ENCODE assay signal across 1 cellular context in the genomic region with DNA sequence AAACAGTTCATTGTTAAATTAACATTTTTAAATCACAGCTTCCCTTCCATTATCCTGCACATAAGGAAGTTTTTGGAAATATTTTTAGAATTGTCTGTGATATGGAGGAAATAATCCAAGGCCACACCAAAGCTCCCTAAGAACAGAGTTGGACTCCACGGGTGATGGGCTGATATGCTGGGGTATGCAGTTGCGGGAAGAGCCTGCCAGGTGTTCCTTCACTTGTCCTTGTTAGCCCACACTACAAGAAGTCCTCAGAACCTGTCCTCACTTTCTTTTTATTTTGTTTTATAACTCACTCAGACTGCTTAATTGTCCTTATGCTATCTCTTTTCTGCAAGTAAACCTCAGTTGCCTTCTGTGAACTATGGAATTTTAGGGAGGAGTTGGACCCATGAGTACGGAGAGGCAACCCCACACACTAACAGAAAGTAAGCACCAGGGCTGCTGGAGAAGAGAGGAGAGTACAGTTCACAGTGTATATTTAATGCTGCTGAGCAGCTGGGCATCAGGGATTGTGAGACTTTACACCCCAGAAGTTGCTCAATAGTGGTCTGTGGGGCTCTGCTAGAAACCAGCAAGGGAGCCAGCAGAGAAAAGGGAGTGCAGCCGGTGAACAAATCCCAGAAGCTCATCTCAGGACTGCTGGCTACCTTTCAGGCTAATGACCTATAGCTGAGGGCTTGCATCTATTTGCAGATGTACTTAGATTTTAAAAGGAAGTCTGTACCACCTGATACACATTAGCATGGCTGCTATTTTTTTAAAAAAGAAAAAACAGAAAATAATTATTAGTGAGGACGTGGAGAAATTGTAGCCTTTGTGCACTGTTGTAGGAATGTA.
A peak's percentile ranks its signal among the peaks of the same experiment; 100 is the strongest.
TF ChIP-seq lines count a peak whose summit lies in the region.

No MANE protein-coding gene starts in this region.

TF ChIP-seq in HepG2, 621 proteins besides CTCF, POLR2A, EP300 and RAD21 (continued from another document and continues in another):
- TF ChIP-seq, protein P1, sequence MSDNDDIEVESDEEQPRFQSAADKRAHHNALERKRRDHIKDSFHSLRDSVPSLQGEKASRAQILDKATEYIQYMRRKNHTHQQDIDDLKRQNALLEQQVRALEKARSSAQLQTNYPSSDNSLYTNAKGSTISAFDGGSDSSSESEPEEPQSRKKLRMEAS (IDR thresholded peaks at IDR 0.05), result peak; percentile 70; the same call in 1 of the 2 replicates
- TF ChIP-seq ZFP37 (CRISPR knock-in tag; IDR thresholded peaks at IDR 0.05; ENCODE audit: borderline replicate concordance), result no peak
- TF ChIP-seq ETV5 (CRISPR knock-in tag; IDR thresholded peaks at IDR 0.05; ENCODE audit: borderline replicate concordance), result peak; percentile 50; the same call in 1 of the 2 replicates
- peak; percentile 75 for TF ChIP-seq PATZ1 (CRISPR knock-in tag; IDR thresholded peaks at IDR 0.05)
- TF ChIP-seq SMC3 (IDR thresholded peaks at IDR 0.05; ENCODE audit: low read length), result peak; percentile 59
- no peak for TF ChIP-seq HMGXB4 (CRISPR knock-in tag; IDR thresholded peaks at IDR 0.05; ENCODE audit: borderline replicate concordance in 1 of 2, low read depth in 1 of 2)
- TF ChIP-seq SNAI1 (CRISPR knock-in tag; IDR thresholded peaks at IDR 0.05; ENCODE audit: borderline replicate concordance), result no peak
- TF ChIP-seq, protein P2, sequence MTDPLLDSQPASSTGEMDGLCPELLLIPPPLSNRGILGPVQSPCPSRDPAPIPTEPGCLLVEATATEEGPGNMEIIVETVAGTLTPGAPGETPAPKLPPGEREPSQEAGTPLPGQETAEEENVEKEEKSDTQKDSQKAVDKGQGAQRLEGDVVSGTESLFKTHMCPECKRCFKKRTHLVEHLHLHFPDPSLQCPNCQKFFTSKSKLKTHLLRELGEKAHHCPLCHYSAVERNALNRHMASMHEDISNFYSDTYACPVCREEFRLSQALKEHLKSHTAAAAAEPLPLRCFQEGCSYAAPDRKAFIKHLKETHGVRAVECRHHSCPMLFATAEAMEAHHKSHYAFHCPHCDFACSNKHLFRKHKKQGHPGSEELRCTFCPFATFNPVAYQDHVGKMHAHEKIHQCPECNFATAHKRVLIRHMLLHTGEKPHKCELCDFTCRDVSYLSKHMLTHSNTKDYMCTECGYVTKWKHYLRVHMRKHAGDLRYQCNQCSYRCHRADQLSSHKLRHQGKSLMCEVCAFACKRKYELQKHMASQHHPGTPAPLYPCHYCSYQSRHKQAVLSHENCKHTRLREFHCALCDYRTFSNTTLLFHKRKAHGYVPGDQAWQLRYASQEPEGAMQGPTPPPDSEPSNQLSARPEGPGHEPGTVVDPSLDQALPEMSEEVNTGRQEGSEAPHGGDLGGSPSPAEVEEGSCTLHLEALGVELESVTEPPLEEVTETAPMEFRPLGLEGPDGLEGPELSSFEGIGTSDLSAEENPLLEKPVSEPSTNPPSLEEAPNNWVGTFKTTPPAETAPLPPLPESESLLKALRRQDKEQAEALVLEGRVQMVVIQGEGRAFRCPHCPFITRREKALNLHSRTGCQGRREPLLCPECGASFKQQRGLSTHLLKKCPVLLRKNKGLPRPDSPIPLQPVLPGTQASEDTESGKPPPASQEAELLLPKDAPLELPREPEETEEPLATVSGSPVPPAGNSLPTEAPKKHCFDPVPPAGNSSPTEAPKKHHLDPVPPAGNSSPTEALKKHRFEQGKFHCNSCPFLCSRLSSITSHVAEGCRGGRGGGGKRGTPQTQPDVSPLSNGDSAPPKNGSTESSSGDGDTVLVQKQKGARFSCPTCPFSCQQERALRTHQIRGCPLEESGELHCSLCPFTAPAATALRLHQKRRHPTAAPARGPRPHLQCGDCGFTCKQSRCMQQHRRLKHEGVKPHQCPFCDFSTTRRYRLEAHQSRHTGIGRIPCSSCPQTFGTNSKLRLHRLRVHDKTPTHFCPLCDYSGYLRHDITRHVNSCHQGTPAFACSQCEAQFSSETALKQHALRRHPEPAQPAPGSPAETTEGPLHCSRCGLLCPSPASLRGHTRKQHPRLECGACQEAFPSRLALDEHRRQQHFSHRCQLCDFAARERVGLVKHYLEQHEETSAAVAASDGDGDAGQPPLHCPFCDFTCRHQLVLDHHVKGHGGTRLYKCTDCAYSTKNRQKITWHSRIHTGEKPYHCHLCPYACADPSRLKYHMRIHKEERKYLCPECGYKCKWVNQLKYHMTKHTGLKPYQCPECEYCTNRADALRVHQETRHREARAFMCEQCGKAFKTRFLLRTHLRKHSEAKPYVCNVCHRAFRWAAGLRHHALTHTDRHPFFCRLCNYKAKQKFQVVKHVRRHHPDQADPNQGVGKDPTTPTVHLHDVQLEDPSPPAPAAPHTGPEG (CRISPR knock-in tag; IDR thresholded peaks at IDR 0.05), result no peak
- peak; percentile 67; the same call in 1 of the 2 replicates for TF ChIP-seq KLF6 (CRISPR knock-in tag; IDR thresholded peaks at IDR 0.05)
- TF ChIP-seq, protein P3, sequence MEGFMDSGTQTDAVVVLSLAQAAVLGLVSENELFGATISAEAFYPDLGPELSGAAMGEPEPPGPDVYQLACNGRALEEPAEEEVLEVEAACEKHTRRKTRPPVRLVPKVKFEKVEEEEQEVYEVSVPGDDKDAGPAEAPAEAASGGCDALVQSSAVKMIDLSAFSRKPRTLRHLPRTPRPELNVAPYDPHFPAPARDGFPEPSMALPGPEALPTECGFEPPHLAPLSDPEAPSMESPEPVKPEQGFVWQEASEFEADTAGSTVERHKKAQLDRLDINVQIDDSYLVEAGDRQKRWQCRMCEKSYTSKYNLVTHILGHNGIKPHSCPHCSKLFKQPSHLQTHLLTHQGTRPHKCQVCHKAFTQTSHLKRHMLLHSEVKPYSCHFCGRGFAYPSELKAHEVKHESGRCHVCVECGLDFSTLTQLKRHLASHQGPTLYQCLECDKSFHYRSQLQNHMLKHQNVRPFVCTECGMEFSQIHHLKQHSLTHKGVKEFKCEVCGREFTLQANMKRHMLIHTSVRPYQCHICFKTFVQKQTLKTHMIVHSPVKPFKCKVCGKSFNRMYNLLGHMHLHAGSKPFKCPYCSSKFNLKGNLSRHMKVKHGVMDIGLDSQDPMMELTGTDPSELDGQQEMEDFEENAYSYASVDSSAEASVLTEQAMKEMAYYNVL (CRISPR knock-in tag; IDR thresholded peaks at IDR 0.05; ENCODE audit: borderline replicate concordance), result peak; percentile 98
- TF ChIP-seq STAT5B (CRISPR knock-in tag; IDR thresholded peaks at IDR 0.05), result no peak
- TF ChIP-seq, protein P4, sequence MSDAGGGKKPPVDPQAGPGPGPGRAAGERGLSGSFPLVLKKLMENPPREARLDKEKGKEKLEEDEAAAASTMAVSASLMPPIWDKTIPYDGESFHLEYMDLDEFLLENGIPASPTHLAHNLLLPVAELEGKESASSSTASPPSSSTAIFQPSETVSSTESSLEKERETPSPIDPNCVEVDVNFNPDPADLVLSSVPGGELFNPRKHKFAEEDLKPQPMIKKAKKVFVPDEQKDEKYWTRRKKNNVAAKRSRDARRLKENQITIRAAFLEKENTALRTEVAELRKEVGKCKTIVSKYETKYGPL (CRISPR knock-in tag; IDR thresholded peaks at IDR 0.05), result no peak
- TF ChIP-seq SP5 (CRISPR knock-in tag; IDR thresholded peaks at IDR 0.05; ENCODE audit: borderline replicate concordance, low read depth), result peak; percentile 79
- TF ChIP-seq, protein P5, sequence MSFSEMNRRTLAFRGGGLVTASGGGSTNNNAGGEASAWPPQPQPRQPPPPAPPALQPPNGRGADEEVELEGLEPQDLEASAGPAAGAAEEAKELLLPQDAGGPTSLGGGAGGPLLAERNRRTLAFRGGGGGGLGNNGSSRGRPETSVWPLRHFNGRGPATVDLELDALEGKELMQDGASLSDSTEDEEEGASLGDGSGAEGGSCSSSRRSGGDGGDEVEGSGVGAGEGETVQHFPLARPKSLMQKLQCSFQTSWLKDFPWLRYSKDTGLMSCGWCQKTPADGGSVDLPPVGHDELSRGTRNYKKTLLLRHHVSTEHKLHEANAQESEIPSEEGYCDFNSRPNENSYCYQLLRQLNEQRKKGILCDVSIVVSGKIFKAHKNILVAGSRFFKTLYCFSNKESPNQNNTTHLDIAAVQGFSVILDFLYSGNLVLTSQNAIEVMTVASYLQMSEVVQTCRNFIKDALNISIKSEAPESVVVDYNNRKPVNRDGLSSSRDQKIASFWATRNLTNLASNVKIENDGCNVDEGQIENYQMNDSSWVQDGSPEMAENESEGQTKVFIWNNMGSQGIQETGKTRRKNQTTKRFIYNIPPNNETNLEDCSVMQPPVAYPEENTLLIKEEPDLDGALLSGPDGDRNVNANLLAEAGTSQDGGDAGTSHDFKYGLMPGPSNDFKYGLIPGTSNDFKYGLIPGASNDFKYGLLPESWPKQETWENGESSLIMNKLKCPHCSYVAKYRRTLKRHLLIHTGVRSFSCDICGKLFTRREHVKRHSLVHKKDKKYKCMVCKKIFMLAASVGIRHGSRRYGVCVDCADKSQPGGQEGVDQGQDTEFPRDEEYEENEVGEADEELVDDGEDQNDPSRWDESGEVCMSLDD (CRISPR knock-in tag; IDR thresholded peaks at IDR 0.05; ENCODE audit: borderline replicate concordance), result no peak
- TF ChIP-seq ZBTB38 (CRISPR knock-in tag; IDR thresholded peaks at IDR 0.05), result no peak
- TF ChIP-seq ZNF687 (CRISPR knock-in tag; IDR thresholded peaks at IDR 0.05), result no peak
- no peak for TF ChIP-seq GTF3A (CRISPR knock-in tag; conservative IDR thresholded peaks at IDR 0.05)
- TF ChIP-seq HOXA7 (CRISPR knock-in tag; IDR thresholded peaks at IDR 0.05), result no peak
- TF ChIP-seq HIVEP1 (CRISPR knock-in tag; IDR thresholded peaks at IDR 0.05), result no peak
- TF ChIP-seq, protein P6, sequence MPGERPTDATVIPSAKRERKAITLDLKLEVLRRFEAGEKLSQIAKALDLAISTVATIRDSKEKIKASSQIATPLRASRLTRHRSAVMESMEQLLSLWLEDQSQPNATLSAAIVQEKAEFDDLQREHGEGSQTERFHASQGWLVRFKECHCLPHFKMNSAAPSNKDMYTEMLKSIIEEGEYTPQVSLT (CRISPR knock-in tag; IDR thresholded peaks at IDR 0.05; ENCODE audit: borderline replicate concordance, low read depth), result no peak
- TF ChIP-seq ZFP1 (CRISPR knock-in tag; IDR thresholded peaks at IDR 0.05), result peak; percentile 70; the same call in 1 of the 2 replicates
